Comparison of ENCODE assay signal across 1 cellular context in genomic region chr12:49987620-49988303, GRCh38.
TF ChIP-seq lines count a peak whose summit lies in the region.

No MANE protein-coding gene starts in this region.

TF ChIP-seq in HepG2, 621 proteins besides CTCF, POLR2A, EP300 and RAD21 (continued from another document):
- TF ChIP-seq PAXIP1 (CRISPR knock-in tag; conservative IDR thresholded peaks at IDR 0.05) (peak; percentile 51), CEBPB (IDR thresholded peaks at IDR 0.05; ENCODE audit: borderline replicate concordance, low read depth, low read length) (peak; percentile 28; the same call in 1 of the 2 replicates), THAP8 (CRISPR knock-in tag; IDR thresholded peaks at IDR 0.05; ENCODE audit: borderline replicate concordance) (peak; percentile 78; the same call in 1 of the 2 replicates), STAG1 (CRISPR knock-in tag; IDR thresholded peaks at IDR 0.05) (peak; percentile 18; the same call in 1 of the 2 replicates), HNF4A (CRISPR knock-in tag; IDR thresholded peaks at IDR 0.05) (peak; percentile 49; the same call in 1 of the 2 replicates), ZNF33A (CRISPR knock-in tag; IDR thresholded peaks at IDR 0.05; ENCODE audit: borderline replicate concordance) (no peak)
